In genomic region chr11:120985718-120986569, GRCh38 we compare ENCODE assay signal across 8 cellular contexts. TPM values are rescaled to one million over a fixed set of nuclear protein-coding genes. Genes with fewer than 3 reads are reported as not detected.
DNase-seq lines count a peak whose midpoint lies in the region; FAIRE-seq and TF ChIP-seq lines count a peak whose summit lies in the region.

No MANE protein-coding gene starts in this region.

- DNase-seq in AG04449 (ENCODE audit: low read depth, low spot score) (no peak), GM18507 (ENCODE audit: extremely low spot score, insufficient read length, low read depth) (peak; percentile 8), NCI-H1105 (lab: John Stamatoyannopoulos, UW) (peak; percentile 76), endothelial cell (ENCODE audit: low spot score) (peak; percentile 67), mucosa of gallbladder (ENCODE audit: low spot score) (peak; percentile 27), KG1 (lab: John Stamatoyannopoulos, UW) (no peak)
- peak; percentile 56 for DNase-seq in activated CD4-positive, alpha-beta memory T cell treated with anti-CD3 and anti-CD28 coated beads, Interleukin-2, amount 10 ng/mL, durations not matched to agents 7 days and 5 days

- peak overlapping the region; percentile 25 for H3K4me3 Mint-ChIP-seq in activated CD4-positive, alpha-beta memory T cell treated with anti-CD3 and anti-CD28 coated beads, Interleukin-2, amount 10 ng/mL, durations not matched to agents 7 days and 5 days
- H3K4me3 Mint-ChIP-seq in endothelial cell (ENCODE audit: unreplicated experiment): peak overlapping the region; percentile 84
- peak overlapping the region; percentile 71 for H3K4me3 Mint-ChIP-seq in stimulated activated naive CD8-positive, alpha-beta T cell treated with anti-CD3 and anti-CD28 coated beads, Interleukin-15, Interleukin-2, amounts not matched to agents 100 ng/mL and 50 ng/mL, for 24 hours

- TF ChIP-seq CTCF in AG04449 (IDR thresholded peaks at IDR 0.05; ENCODE audit: insufficient read depth, low read length, missing control alignments) (peak; percentile 35), endothelial cell (IDR thresholded peaks at IDR 0.05; ENCODE audit: unreplicated experiment) (peak; percentile 38)

- peaks cover 12% of the 10 kb centered on the region for H3K4me1 Mint-ChIP-seq in activated CD4-positive, alpha-beta memory T cell treated with anti-CD3 and anti-CD28 coated beads, Interleukin-2, amount 10 ng/mL, durations not matched to agents 7 days and 5 days
- peaks cover 6% of the 10 kb centered on the region for H3K4me1 Mint-ChIP-seq in endothelial cell (ENCODE audit: unreplicated experiment)
- H3K4me1 Mint-ChIP-seq in stimulated activated naive CD8-positive, alpha-beta T cell treated with anti-CD3 and anti-CD28 coated beads, Interleukin-15, Interleukin-2, amounts not matched to agents 100 ng/mL and 50 ng/mL, for 24 hours (ENCODE audit: low read depth): peaks cover 10% of the 10 kb centered on the region

- peak overlapping the region; percentile 42 for H3K4me3 ChIP-seq in AG04449 (ENCODE audit: low read depth, low read length)

- POLR2A ChIA-PET in AG04449 (lab: Yijun Ruan, JAX): no interaction called here
- POLR2A ChIA-PET in activated CD4-positive, alpha-beta memory T cell treated with anti-CD3 and anti-CD28 coated beads, Interleukin-2, amount 10 ng/mL, durations not matched to agents 7 days and 5 days (lab: Charles Lee): no interaction called here

- CTCF ChIA-PET in AG04449 (lab: Yijun Ruan, JAX): no interaction called here
- CTCF ChIA-PET in activated CD4-positive, alpha-beta memory T cell treated with anti-CD3 and anti-CD28 coated beads, Interleukin-2, amount 10 ng/mL, durations not matched to agents 7 days and 5 days (lab: Charles Lee): interaction anchor here (1.2 kb wide), 1 partner anchor 35 kb away, joined by 3 read pairs; no protein-coding TSS in a partner anchor

- no peak overlapping the region for H3K27ac Mint-ChIP-seq in activated CD4-positive, alpha-beta memory T cell treated with anti-CD3 and anti-CD28 coated beads, Interleukin-2, amount 10 ng/mL, durations not matched to agents 7 days and 5 days
- H3K27ac Mint-ChIP-seq in endothelial cell (ENCODE audit: unreplicated experiment): no peak overlapping the region
- H3K27ac Mint-ChIP-seq in stimulated activated naive CD8-positive, alpha-beta T cell treated with anti-CD3 and anti-CD28 coated beads, Interleukin-15, Interleukin-2, amounts not matched to agents 100 ng/mL and 50 ng/mL, for 24 hours: no peak overlapping the region

- peaks cover 44% of the 10 kb centered on the region for H3K27me3 Mint-ChIP-seq in activated CD4-positive, alpha-beta memory T cell treated with anti-CD3 and anti-CD28 coated beads, Interleukin-2, amount 10 ng/mL, durations not matched to agents 7 days and 5 days
- no peaks in the 10 kb centered on the region for H3K27me3 Mint-ChIP-seq in endothelial cell (ENCODE audit: unreplicated experiment)
- peaks cover 40% of the 10 kb centered on the region for H3K27me3 Mint-ChIP-seq in stimulated activated naive CD8-positive, alpha-beta T cell treated with anti-CD3 and anti-CD28 coated beads, Interleukin-15, Interleukin-2, amounts not matched to agents 100 ng/mL and 50 ng/mL, for 24 hours

- H3K9me3 Mint-ChIP-seq in activated CD4-positive, alpha-beta memory T cell treated with anti-CD3 and anti-CD28 coated beads, Interleukin-2, amount 10 ng/mL, durations not matched to agents 7 days and 5 days: no peaks in the 10 kb centered on the region
- no peaks in the 10 kb centered on the region for H3K9me3 Mint-ChIP-seq in endothelial cell (ENCODE audit: unreplicated experiment)
- no peaks in the 10 kb centered on the region for H3K9me3 Mint-ChIP-seq in stimulated activated naive CD8-positive, alpha-beta T cell treated with anti-CD3 and anti-CD28 coated beads, Interleukin-15, Interleukin-2, amounts not matched to agents 100 ng/mL and 50 ng/mL, for 24 hours

- FAIRE-seq in GM18507 (lab: Jason Lieb, UNC): no peak

- no peaks in the 10 kb centered on the region for H3K36me3 Mint-ChIP-seq in activated CD4-positive, alpha-beta memory T cell treated with anti-CD3 and anti-CD28 coated beads, Interleukin-2, amount 10 ng/mL, durations not matched to agents 7 days and 5 days (ENCODE audit: low read depth)
- no peaks in the 10 kb centered on the region for H3K36me3 Mint-ChIP-seq in endothelial cell (ENCODE audit: low read depth, unreplicated experiment)
- H3K36me3 Mint-ChIP-seq in stimulated activated naive CD8-positive, alpha-beta T cell treated with anti-CD3 and anti-CD28 coated beads, Interleukin-15, Interleukin-2, amounts not matched to agents 100 ng/mL and 50 ng/mL, for 24 hours (ENCODE audit: low read depth): no peaks in the 10 kb centered on the region

RNA-seq across cellular contexts. Expression of gene TBCEL, which starts 38.0 kb away (rescaled TPM):
- total RNA-seq in activated CD4-positive, alpha-beta memory T cell treated with anti-CD3 and anti-CD28 coated beads, Interleukin-2, amount 10 ng/mL, durations not matched to agents 7 days and 5 days: 10 to 100 TPM; 11.8 to 13.1 TPM
- total RNA-seq in endothelial cell (ENCODE audit: unreplicated experiment) (31.2 TPM), mucosa of gallbladder (27.4 TPM)

Comparison
In these comparisons a context has a peak if more than half of its experiments do, and no peak if none do; other contexts are left out.
1. DNase-seq: peak in GM18507 (single experiment), NCI-H1105 (single experiment), activated CD4-positive, alpha-beta memory T cell treated with anti-CD3 and anti-CD28 coated beads, Interleukin-2, amount 10 ng/mL, durations not matched to agents 7 days and 5 days (single experiment), endothelial cell (single experiment) and mucosa of gallbladder (single experiment); none in AG04449 (single experiment) and KG1 (single experiment).
2. H3K4me3 Mint-ChIP-seq: peak in every context shown above with its lines; median percentile 84 in endothelial cell; 71 in stimulated activated naive CD8-positive, alpha-beta T cell treated with anti-CD3 and anti-CD28 coated beads, Interleukin-15, Interleukin-2, amounts not matched to agents 100 ng/mL and 50 ng/mL, for 24 hours; 25 in activated CD4-positive, alpha-beta memory T cell treated with anti-CD3 and anti-CD28 coated beads, Interleukin-2, amount 10 ng/mL, durations not matched to agents 7 days and 5 days.